In genomic region chr4:6085028-6085942, GRCh38 we compare ENCODE assay signal across 17 cellular contexts.
DNase-seq lines count a peak whose midpoint lies in the region; ATAC-seq and TF ChIP-seq lines count a peak whose summit lies in the region.
"Had no signal": no experiment of that assay in that cellular context is flagged by ENCODE, and none has a peak within 500 bp of the region (broad histone marks: within the 10 kb centered on the region; RNA-seq: fewer than 3 reads in every experiment).

No MANE protein-coding gene starts in this region.

- TF ChIP-seq POLR2A in testis (IDR thresholded peaks at IDR 0.05) (no peak), stomach (IDR thresholded peaks at IDR 0.05) (no peak)

- H3K4me3 Mint-ChIP-seq in neural progenitor cell = no peak overlapping the region
- H3K4me3 Mint-ChIP-seq: CD14-positive monocyte; CD8-positive, alpha-beta T cell; H9 had no signal

- no peaks in the 10 kb centered on the region for H3K79me2 ChIP-seq in neural progenitor cell (ENCODE audit: low read depth)

- H3K27me3 ChIP-seq in neural progenitor cell (no peaks in the 10 kb centered on the region), testis (no peaks in the 10 kb centered on the region), stomach (peaks cover 0 to 10% (median 0%) of the 10 kb centered on the region in 3 donors)
- H3K27me3 ChIP-seq: BE2C had no signal

- H3K4me1 Mint-ChIP-seq in neural progenitor cell = peaks cover 10% of the 10 kb centered on the region
- H3K4me1 Mint-ChIP-seq: CD14-positive monocyte had no signal

- no peaks in the 10 kb centered on the region for H3K9me3 Mint-ChIP-seq in neural progenitor cell
- H3K9me3 Mint-ChIP-seq: CD8-positive, alpha-beta T cell had no signal

- H3K9me3 ChIP-seq in neural progenitor cell (ENCODE audit: low read depth) (no peaks in the 10 kb centered on the region), testis (no peaks in the 10 kb centered on the region), stomach (no peaks in the 10 kb centered on the region)
- H3K9me3 ChIP-seq: A549, BE2C had no signal

- H3K36me3 ChIP-seq in neural progenitor cell (no peaks in the 10 kb centered on the region), testis (ENCODE audit: low read depth, missing control alignments) (no peaks in the 10 kb centered on the region), stomach (no peaks in the 10 kb centered on the region)
- H3K36me3 ChIP-seq: BE2C had no signal

- DNase-seq in coronary artery (ENCODE audit: low spot score) (peak; percentile 67), islet precursor cell (peak; percentile 41), neural progenitor cell (ENCODE audit: low spot score) (no peak), testis (peak; percentile 47), stomach (no peak), MV-4-11 (lab: John Stamatoyannopoulos, UW) (no peak)
- DNase-seq: BE2C; CD8-positive, alpha-beta T cell; COR-L47; DMS153; DMS79 treated with DMSO at 0.1 percent for 48 hours; EL; GOT3; H9 had no signal

- intact Hi-C loops in testis (cut with DNase I; ENCODE audit: low total_unique reads) = no loop called here
- intact Hi-C loops in stomach (cut with DNase I; ENCODE audit: low total_unique reads) = loop anchor here (10.0 kb wide), 1 partner anchor 80 kb away; no protein-coding TSS in a partner anchor

- H3K4me3 ChIP-seq in coronary artery (no peak overlapping the region), neural progenitor cell (no peak overlapping the region), testis (no peak overlapping the region), stomach (no peak overlapping the region)
- H3K4me3 ChIP-seq: A549 had no signal

- no peaks in the 10 kb centered on the region for H3K4me1 ChIP-seq in neural progenitor cell
- peaks cover 12% of the 10 kb centered on the region for H3K4me1 ChIP-seq in testis
- H3K4me1 ChIP-seq in stomach = no peaks in the 10 kb centered on the region
- H3K4me1 ChIP-seq: A549, BE2C had no signal

- H2AFZ ChIP-seq in neural progenitor cell (replicated peaks) = no peak overlapping the region

- H3K27ac ChIP-seq in coronary artery (no peak overlapping the region), neural progenitor cell (no peak overlapping the region), testis (no peak overlapping the region), stomach (no peak overlapping the region)
- H3K27ac ChIP-seq: A549 had no signal

- TF ChIP-seq CTCF in coronary artery (IDR thresholded peaks at IDR 0.05) (no peak), neural progenitor cell (IDR thresholded peaks at IDR 0.05) (no peak), testis (IDR thresholded peaks at IDR 0.05) (no peak), stomach (IDR thresholded peaks at IDR 0.05) (no peak)

- ATAC-seq in GM19328 (IDR thresholded peaks at IDR 0.05; ENCODE audit: unreplicated experiment) = no peak
- ATAC-seq: A549; CD8-positive, alpha-beta T cell had no signal

- H3K9ac ChIP-seq in neural progenitor cell = no peak overlapping the region

- H4K20me1 ChIP-seq in neural progenitor cell (ENCODE audit: low read depth) = no peaks in the 10 kb centered on the region

- H3K27ac Mint-ChIP-seq in neural progenitor cell = peak overlapping the region; percentile 58
- H3K27ac Mint-ChIP-seq: CD14-positive monocyte; CD8-positive, alpha-beta T cell had no signal

- H3K27me3 Mint-ChIP-seq in neural progenitor cell (ENCODE audit: insufficient read depth, low read depth) = peaks cover 5% of the 10 kb centered on the region

- no peaks in the 10 kb centered on the region for H3K36me3 Mint-ChIP-seq in neural progenitor cell
- H3K36me3 Mint-ChIP-seq: CD14-positive monocyte had no signal

- TF ChIP-seq EP300 in stomach (IDR thresholded peaks at IDR 0.05) = no peak

- H3K4me2 ChIP-seq in neural progenitor cell = no peak overlapping the region
- H3K4me2 ChIP-seq: A549 had no signal

- 57 to 68% methylated on average over 20 to 21 of the region's 21 CpGs for WGBS in testis, 2 donors
- WGBS in stomach, 5 donors = 83 to 92% (median 88%) methylated on average over 18 to 21 of the region's 21 CpGs

- H3F3A ChIP-seq in neural progenitor cell (ENCODE audit: low read depth) = no peaks in the 10 kb centered on the region

Comparison
In these comparisons a context has a peak if more than half of its experiments do, and no peak if none do; other contexts are left out.
1. DNase-seq: peak in coronary artery (single experiment), islet precursor cell (single experiment) and testis (single experiment); none in neural progenitor cell (single experiment), stomach (single experiment) and MV-4-11 (single experiment).